ENCODE assay signal across 8 cellular contexts in genomic region chr6:34249469-34250370, GRCh38. TPM values are rescaled to one million over a fixed set of nuclear protein-coding genes. Genes with fewer than 3 reads are reported as not detected.
DNase-seq lines count a peak whose midpoint lies in the region; ATAC-seq and TF ChIP-seq lines count a peak whose summit lies in the region.

No MANE protein-coding gene starts in this region.

- peak overlapping the region; percentile 95 for H3K4me3 Mint-ChIP-seq in neural crest cell

- H3K4me1 ChIP-seq in DOHH2 (ENCODE audit: control insufficient read depth, low read length) (peaks cover 37% of the 10 kb centered on the region), OCI-LY3 (ENCODE audit: low read length) (peaks cover 22% of the 10 kb centered on the region; the same call in 1 of the 2 replicates)

- H3K9ac ChIP-seq in OCI-LY3 (ENCODE audit: low read length), result peak overlapping the region; percentile 70

- H3K9me3 ChIP-seq in DOHH2 (ENCODE audit: control insufficient read depth, insufficient read depth, low read length) (no peaks in the 10 kb centered on the region), OCI-LY3 (ENCODE audit: insufficient read depth, low read length) (no peaks in the 10 kb centered on the region)

- H3K79me2 ChIP-seq in DOHH2 (ENCODE audit: control insufficient read depth, low read length) (peaks cover 5% of the 10 kb centered on the region), OCI-LY3 (ENCODE audit: low read length) (peaks cover 9% of the 10 kb centered on the region; the same call in 1 of the 2 replicates)

- H3K4me1 Mint-ChIP-seq in neural crest cell, result peaks cover 31% of the 10 kb centered on the region

- H3K27me3 ChIP-seq in DOHH2 (ENCODE audit: control insufficient read depth, low read length) (no peaks in the 10 kb centered on the region), OCI-LY3 (ENCODE audit: low read depth, low read length) (no peaks in the 10 kb centered on the region)

- peaks cover 2% of the 10 kb centered on the region for H3K9me3 Mint-ChIP-seq in neural crest cell

- peak overlapping the region; percentile 96 for H3K27ac Mint-ChIP-seq in neural crest cell (ENCODE audit: unreplicated experiment)

- H3F3A ChIP-seq in DOHH2 (ENCODE audit: control insufficient read depth, insufficient read depth), result peaks cover 29% of the 10 kb centered on the region

- peak overlapping the region; percentile 96 for H3K4me3 ChIP-seq in DOHH2 (ENCODE audit: low read length)
- H3K4me3 ChIP-seq in OCI-LY3 (ENCODE audit: low read length), result peak overlapping the region; percentile 86

- H3K36me3 ChIP-seq in DOHH2 (ENCODE audit: control insufficient read depth, low read length) (peaks cover 17% of the 10 kb centered on the region), OCI-LY3 (replicated peaks; ENCODE audit: low read depth, low read length) (no peaks in the 10 kb centered on the region)

- H3K36me3 Mint-ChIP-seq in neural crest cell (ENCODE audit: low read depth), result peaks cover 6% of the 10 kb centered on the region

- peak overlapping the region; percentile 76; the same call in 1 of the 2 replicates for H2AFZ ChIP-seq in OCI-LY3 (ENCODE audit: low read depth, low read length)

- H3K9me2 ChIP-seq in DOHH2 (replicated peaks; ENCODE audit: control insufficient read depth, low read length), result no peaks in the 10 kb centered on the region

- ATAC-seq in GM21737 (IDR thresholded peaks at IDR 0.05; ENCODE audit: unreplicated experiment), result peak; percentile 26

- no peaks in the 10 kb centered on the region for H4K20me1 ChIP-seq in DOHH2 (ENCODE audit: control insufficient read depth, insufficient read depth, low read depth, low read length)
- H4K20me1 ChIP-seq in OCI-LY3 (ENCODE audit: insufficient read depth, low read length), result peaks cover 18% of the 10 kb centered on the region; the same call in 1 of the 2 replicates

- DNase-seq in epithelial cell of prostate (ENCODE audit: low read depth, low spot score) (no peak), neural crest cell (ENCODE audit: low read depth, low spot score) (no peak), HT-29 (ENCODE audit: low spot score) (no peak), NCI-H526 (lab: John Stamatoyannopoulos, UW) (no peak), cerebellum (ENCODE audit: low spot score) (no peak)

- H3K27me3 Mint-ChIP-seq in neural crest cell (ENCODE audit: low read depth), result peaks cover 18% of the 10 kb centered on the region

- H3K27ac ChIP-seq in DOHH2 (ENCODE audit: low read depth, low read length) (no peak overlapping the region), OCI-LY3 (ENCODE audit: low read length) (no peak overlapping the region), epithelial cell of prostate (peak overlapping the region; percentile 93)

- H3K4me2 ChIP-seq in DOHH2 (ENCODE audit: low read length), result peak overlapping the region; percentile 93
- peak overlapping the region; percentile 69 for H3K4me2 ChIP-seq in OCI-LY3 (ENCODE audit: low read length)

- no peak for TF ChIP-seq CTCF in DOHH2 (IDR thresholded peaks at IDR 0.05; ENCODE audit: low read depth, low read length, poor library complexity, severe bottlenecking)
- TF ChIP-seq CTCF in OCI-LY3 (IDR thresholded peaks at IDR 0.05; ENCODE audit: low read depth, low read length), result no peak
- TF ChIP-seq CTCF in neural crest cell (conservative IDR thresholded peaks at IDR 0.05), result no peak

RNA-seq across cellular contexts. Expression of gene SMIM29, which starts 0.9 kb away (rescaled TPM):
- total RNA-seq in neural crest cell, result 13.5 and 13.9 TPM in 2 replicates
- total RNA-seq in HT-29 (2014; rRNA removed; shearing (Covaris generic)), result 25.2 and 26.8 TPM in 2 replicates
- 15.9 TPM for total RNA-seq in cerebellum

RNA-seq across cellular contexts. Expression of gene HMGA1, which starts 13.0 kb away (rescaled TPM):
- 1,143 and 1,176 TPM in 2 replicates for total RNA-seq in neural crest cell
- 1,158 and 1,171 TPM in 2 replicates for total RNA-seq in HT-29 (2014; rRNA removed; shearing (Covaris generic))
- total RNA-seq in cerebellum, result 17.6 TPM

Comparison
In these comparisons a context has a peak if more than half of its experiments do, and no peak if none do; other contexts are left out.
1. RNA of gene HMGA1, which starts 13.0 kb away (total RNA-seq): 1,158 to 1,171 TPM in HT-29 and 1,143 to 1,176 TPM in neural crest cell; 17.6 TPM in cerebellum (single experiment); every median in the first group is over 10 times any median in the second.